ENCODE assay signal across 17 cellular contexts in the genomic region with DNA sequence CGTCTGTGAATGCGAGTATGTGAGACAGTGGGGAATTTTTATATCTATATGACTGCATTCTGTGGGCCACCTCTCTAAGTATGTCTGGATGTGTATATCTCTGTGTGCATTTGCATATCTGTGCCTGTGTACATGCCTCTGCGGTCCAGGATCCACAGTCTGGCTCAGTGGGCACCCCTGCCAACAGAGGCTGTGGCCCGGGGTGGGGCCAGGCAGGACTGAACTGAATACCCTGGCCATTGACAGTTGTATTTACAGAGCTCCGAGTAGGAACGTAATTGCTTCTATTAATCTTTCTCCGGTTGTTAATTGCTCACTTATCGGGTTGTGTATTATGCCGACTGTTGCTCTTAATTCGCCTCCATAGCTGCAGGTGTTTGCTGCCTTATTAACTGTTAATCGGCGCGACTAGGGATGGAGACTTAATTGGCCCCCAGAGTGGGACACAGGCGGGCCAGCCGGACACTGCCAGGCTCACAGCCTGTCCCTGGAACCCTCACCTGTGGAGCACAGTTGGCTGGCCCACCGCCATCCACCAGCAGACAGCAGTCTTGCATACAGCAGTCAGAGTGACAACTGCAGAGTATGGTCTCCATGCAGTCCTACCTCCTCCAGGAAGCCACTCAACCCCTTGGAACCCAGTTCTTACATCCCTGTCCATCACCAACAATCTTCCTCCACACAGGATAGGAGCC. TPM values are rescaled to one million over a fixed set of nuclear protein-coding genes. Genes with fewer than 3 reads are reported as not detected.
A peak's percentile ranks its signal among the peaks of the same experiment; 100 is the strongest.
DNase-seq lines count a peak whose midpoint lies in the region; ATAC-seq lines count a peak whose summit lies in the region.
"Had no signal": no experiment of that assay in that cellular context is flagged by ENCODE, and none has a peak within 500 bp of the region (broad histone marks: within the 10 kb centered on the region; RNA-seq: fewer than 3 reads in every experiment).

No MANE protein-coding gene starts in this region.

- peaks cover 21% of the 10 kb centered on the region for H3K4me1 Mint-ChIP-seq in T-helper 17 cell
- H3K4me1 Mint-ChIP-seq in naive thymus-derived CD8-positive, alpha-beta T cell, result peaks cover 10 to 31% (median 20%) of the 10 kb centered on the region in 4 donors

- H3K36me3 ChIP-seq in BLaER1, result no peaks in the 10 kb centered on the region
- H3K36me3 ChIP-seq: left lung, Peyer's patch, prostate gland, stomach had no signal

- no peak overlapping the region for H3K4me3 Mint-ChIP-seq in T-helper 17 cell
- H3K4me3 Mint-ChIP-seq in naive thymus-derived CD8-positive, alpha-beta T cell, result peak overlapping the region in 2 of 10 donors; percentile 9 to 46

- no peaks in the 10 kb centered on the region; the same call in 1 of the 2 replicates for H3K27me3 ChIP-seq in BLaER1
- H3K27me3 ChIP-seq: body of pancreas, Peyer's patch, stomach had no signal

- no peak overlapping the region for H3K4me3 ChIP-seq in BLaER1
- H3K4me3 ChIP-seq: body of pancreas, left lung, Peyer's patch, prostate gland, stomach had no signal

- peak; percentile 86 for DNase-seq in NCI-H1417 treated with DMSO at 0.1 percent for 48 hours (lab: John Stamatoyannopoulos, UW)
- no peak for DNase-seq in T-helper 17 cell
- DNase-seq in naive thymus-derived CD8-positive, alpha-beta T cell, result no peak
- DNase-seq in kidney tubule cell (ENCODE audit: low spot score), result no peak
- DNase-seq in H4 (ENCODE audit: low spot score), result no peak
- DNase-seq: activated naive CD4-positive, alpha-beta T cell treated with Interleukin-2 at 50 U/mL for 16 hours; HFFc6; stomach had no signal

- no peak overlapping the region for H3K27ac ChIP-seq in BLaER1
- H3K27ac ChIP-seq: body of pancreas, prostate gland had no signal

- no peaks in the 10 kb centered on the region for H4K20me1 ChIP-seq in BLaER1

- no peaks in the 10 kb centered on the region for H3K9me3 ChIP-seq in BLaER1
- no peaks in the 10 kb centered on the region for H3K9me3 ChIP-seq in T-helper 17 cell (ENCODE audit: control insufficient read depth, low read length, poor library complexity, severe bottlenecking)
- H3K9me3 ChIP-seq: body of pancreas, left lung, Peyer's patch, prostate gland, stomach had no signal

- H3K27ac Mint-ChIP-seq in T-helper 17 cell, result peak overlapping the region; percentile 92
- H3K27ac Mint-ChIP-seq in naive thymus-derived CD8-positive, alpha-beta T cell, result peak overlapping the region in 6 of 10 donors; percentile 36 to 98 (median 69)

- H3K36me3 Mint-ChIP-seq in T-helper 17 cell (ENCODE audit: low read depth), result no peaks in the 10 kb centered on the region
- no peaks in the 10 kb centered on the region for H3K36me3 Mint-ChIP-seq in naive thymus-derived CD8-positive, alpha-beta T cell

- ATAC-seq in T-helper 17 cell (no peak), HG03039 (IDR thresholded peaks at IDR 0.05; ENCODE audit: unreplicated experiment) (no peak), GM21367 (IDR thresholded peaks at IDR 0.05; ENCODE audit: unreplicated experiment) (no peak)
- no peak for ATAC-seq in naive thymus-derived CD8-positive, alpha-beta T cell
- ATAC-seq: body of pancreas, left lung had no signal

- H3K9ac ChIP-seq in BLaER1, result no peak overlapping the region; the same call in 1 of the 2 replicates

- no peaks in the 10 kb centered on the region for H3K9me3 Mint-ChIP-seq in naive thymus-derived CD8-positive, alpha-beta T cell
- H3K9me3 Mint-ChIP-seq: HFFc6, IgD-negative memory B cell had no signal

- H3K4me2 ChIP-seq in BLaER1, result peak overlapping the region; percentile 98; the same call in 1 of the 2 replicates

- POLR2A ChIA-PET in naive thymus-derived CD8-positive, alpha-beta T cell (lab: Charles Lee), result no interaction called here

- peaks cover 76% of the 10 kb centered on the region for H3K4me1 ChIP-seq in BLaER1
- H3K4me1 ChIP-seq: prostate gland had no signal

- peaks cover 4% of the 10 kb centered on the region for H3K27me3 Mint-ChIP-seq in T-helper 17 cell
- peaks cover 0 to 3% (median 0%) of the 10 kb centered on the region in 5 donors for H3K27me3 Mint-ChIP-seq in naive thymus-derived CD8-positive, alpha-beta T cell
- H3K27me3 Mint-ChIP-seq: IgD-negative memory B cell had no signal

RNA-seq across cellular contexts. Expression of a gene that starts 22.4 kb away (rescaled TPM):
- 1 to 10 TPM; 1.0 to 1.4 TPM for total RNA-seq in T-helper 17 cell
- under 1 TPM in 1 of 2 experiments, not detected in 1; 0.18 TPM for total RNA-seq in naive thymus-derived CD8-positive, alpha-beta T cell
- polyA plus RNA-seq in naive thymus-derived CD8-positive, alpha-beta T cell, result under 1 TPM in 2 of 3 donors, not detected in 1; 0.05 to 0.10 TPM
- 2.4 and 3.5 TPM in 2 replicates for total RNA-seq in H4 (2014; rRNA removed; shearing (Covaris generic))

RNA-seq across cellular contexts. Expression of a gene that starts 29.3 kb away (rescaled TPM):
- total RNA-seq in T-helper 17 cell, result 1 to 10 TPM in 1 of 2 donors, under 1 TPM in 1; 0.30 to 7.5 TPM
- under 1 TPM in 1 of 2 experiments, not detected in 1; 0.36 TPM for total RNA-seq in naive thymus-derived CD8-positive, alpha-beta T cell
- polyA plus RNA-seq in naive thymus-derived CD8-positive, alpha-beta T cell, result not detected
- total RNA-seq in H4 (2014; rRNA removed; shearing (Covaris generic)), result 3.6 and 9.9 TPM in 2 replicates
- total RNA-seq: activated CD8-positive, alpha-beta memory T cell treated with anti-CD3 and anti-CD28 coated beads for 36 hours had no signal
- polyA plus RNA-seq: IgD-negative memory B cell had no signal
